In genomic region chr11:104668797-104669463, GRCh38 we compare ENCODE assay signal across 8 cellular contexts.
DNase-seq lines count a peak whose midpoint lies in the region; ATAC-seq, FAIRE-seq and TF ChIP-seq lines count a peak whose summit lies in the region.
"Had no signal": no experiment of that assay in that cellular context is flagged by ENCODE, and none has a peak within 500 bp of the region (broad histone marks: within the 10 kb centered on the region; RNA-seq: fewer than 3 reads in every experiment).

No MANE protein-coding gene starts in this region.

- intact Hi-C loops in pancreas (cut with DNase I) = no loop called here

- no peak overlapping the region for H3K4me3 ChIP-seq in NB4 (ENCODE audit: low read depth, low read length)
- no peak overlapping the region for H3K4me3 ChIP-seq in choroid plexus epithelial cell (ENCODE audit: low read depth, low read length)
- no peak overlapping the region for H3K4me3 ChIP-seq in pancreas
- H3K4me3 ChIP-seq: lung had no signal

- 66 to 68% methylated on average over 5 of the region's 5 CpGs for WGBS in pancreas, 2 donors

- no peaks in the 10 kb centered on the region for H3K4me1 ChIP-seq in pancreas

- H3K9me3 ChIP-seq in pancreas = no peaks in the 10 kb centered on the region

- TF ChIP-seq CTCF in NB4 (IDR thresholded peaks at IDR 0.05; ENCODE audit: low read depth, low read length) = no peak
- TF ChIP-seq CTCF in choroid plexus epithelial cell (conservative IDR thresholded peaks at IDR 0.05; ENCODE audit: low read depth, low read length) = no peak
- no peak for TF ChIP-seq CTCF in pancreas (IDR thresholded peaks at IDR 0.05)

- no peaks in the 10 kb centered on the region for H3K27me3 ChIP-seq in pancreas

- FAIRE-seq in pancreas (lab: Jason Lieb, UNC) = no peak

- no peaks in the 10 kb centered on the region for H3K36me3 ChIP-seq in pancreas

- TF ChIP-seq POLR2A in NB4 (IDR thresholded peaks at IDR 0.05; ENCODE audit: extremely low read depth, insufficient read length) = no peak

- ATAC-seq in pancreas = peak in 3 of 4 donors; percentile 26 to 74 (median 54)
- no peak for ATAC-seq in GM21717 (IDR thresholded peaks at IDR 0.05; ENCODE audit: unreplicated experiment)
- ATAC-seq in HG03196 (IDR thresholded peaks at IDR 0.05; ENCODE audit: unreplicated experiment) = no peak
- ATAC-seq in HG03469 (IDR thresholded peaks at IDR 0.05; ENCODE audit: unreplicated experiment) = no peak

- no peak overlapping the region for H3K27ac ChIP-seq in pancreas

- DNase-seq in GF-D8 (lab: John Stamatoyannopoulos, UW) = peak; percentile 99
- DNase-seq in NB4 (ENCODE audit: low read depth) = peak; percentile 88
- DNase-seq in choroid plexus epithelial cell (ENCODE audit: low read depth) = peak; percentile 96
- no peak for DNase-seq in pancreas

Comparison
In these comparisons a context has a peak if more than half of its experiments do, and no peak if none do; other contexts are left out.
1. DNase-seq: peak in GF-D8 (single experiment), NB4 (single experiment) and choroid plexus epithelial cell (single experiment); none in pancreas (0 of 6).
2. ATAC-seq: peak in pancreas (3 of 4); none in GM21717 (single experiment), HG03196 (single experiment) and HG03469 (single experiment).